In genomic region chr2:127681288-127681771, GRCh38 we compare ENCODE assay signal across 11 cellular contexts. TPM values are rescaled to one million over a fixed set of nuclear protein-coding genes. Genes with fewer than 3 reads are reported as not detected.
A peak's percentile ranks its signal among the peaks of the same experiment; 100 is the strongest.
DNase-seq lines count a peak whose midpoint lies in the region; ATAC-seq and TF ChIP-seq lines count a peak whose summit lies in the region.
"Had no signal": no experiment of that assay in that cellular context is flagged by ENCODE, and none has a peak within 500 bp of the region (broad histone marks: within the 10 kb centered on the region; RNA-seq: fewer than 3 reads in every experiment).

No MANE protein-coding gene starts in this region.

- no peaks in the 10 kb centered on the region for H3F3A ChIP-seq in neural progenitor cell (ENCODE audit: low read depth)

- DNase-seq in activated CD8-positive, alpha-beta memory T cell treated with anti-CD3 and anti-CD28 coated beads, Interleukin-2, amount 50 U/mL, for 48 hours, result peak; percentile 52
- no peak for DNase-seq in activated CD8-positive, alpha-beta memory T cell treated with anti-CD3 and anti-CD28 coated beads, Interleukin-2, amount 10 ng/mL, durations not matched to agents 7 days and 5 days
- DNase-seq in fibroblast of the aortic adventitia (ENCODE audit: low read depth) (peak; percentile 35), neural progenitor cell (ENCODE audit: low spot score) (no peak), UCSD-AML1 (lab: John Stamatoyannopoulos, UW; ENCODE audit: unreplicated experiment) (no peak), NCI-H82 treated with DMSO at 0.1 percent for 48 hours (lab: John Stamatoyannopoulos, UW; ENCODE audit: unreplicated experiment) (no peak), NCI-H1436 (lab: John Stamatoyannopoulos, UW) (no peak), DMS53 treated with DMSO at 0.1 percent for 48 hours (lab: John Stamatoyannopoulos, UW; ENCODE audit: unreplicated experiment) (no peak)
- DNase-seq: NCI-H1092; stimulated activated naive CD4-positive, alpha-beta T cell had no signal

- H3K4me3 Mint-ChIP-seq in activated CD8-positive, alpha-beta memory T cell treated with anti-CD3 and anti-CD28 coated beads, Interleukin-2, amount 10 ng/mL, durations not matched to agents 7 days and 5 days, result no peak overlapping the region
- H3K4me3 Mint-ChIP-seq in neural progenitor cell, result no peak overlapping the region

- H3K27ac ChIP-seq in neural progenitor cell, result no peak overlapping the region

- H3K9ac ChIP-seq in neural progenitor cell, result no peak overlapping the region

- H3K27me3 Mint-ChIP-seq in activated CD8-positive, alpha-beta memory T cell treated with anti-CD3 and anti-CD28 coated beads, Interleukin-2, amount 10 ng/mL, durations not matched to agents 7 days and 5 days, result peaks cover 45% of the 10 kb centered on the region
- H3K27me3 Mint-ChIP-seq in neural progenitor cell (ENCODE audit: insufficient read depth, low read depth), result peaks cover 16% of the 10 kb centered on the region

- no peaks in the 10 kb centered on the region for H3K79me2 ChIP-seq in neural progenitor cell (ENCODE audit: low read depth)

- H3K9me3 Mint-ChIP-seq in activated CD8-positive, alpha-beta memory T cell treated with anti-CD3 and anti-CD28 coated beads, Interleukin-2, amount 10 ng/mL, durations not matched to agents 7 days and 5 days (ENCODE audit: low read depth), result no peaks in the 10 kb centered on the region
- no peaks in the 10 kb centered on the region for H3K9me3 Mint-ChIP-seq in neural progenitor cell

- H3K4me3 ChIP-seq in fibroblast of the aortic adventitia (ENCODE audit: low read depth, low read length), result peak overlapping the region; percentile 28
- no peak overlapping the region for H3K4me3 ChIP-seq in neural progenitor cell

- peak overlapping the region; percentile 37 for H3K4me2 ChIP-seq in neural progenitor cell

- no peak overlapping the region for H3K27ac Mint-ChIP-seq in activated CD8-positive, alpha-beta memory T cell treated with anti-CD3 and anti-CD28 coated beads, Interleukin-2, amount 10 ng/mL, durations not matched to agents 7 days and 5 days
- no peak overlapping the region for H3K27ac Mint-ChIP-seq in neural progenitor cell

- H3K9me3 ChIP-seq in neural progenitor cell (ENCODE audit: low read depth), result no peaks in the 10 kb centered on the region

- no peak for ATAC-seq in activated CD8-positive, alpha-beta memory T cell treated with anti-CD3 and anti-CD28 coated beads, Interleukin-2, amount 10 ng/mL, durations not matched to agents 7 days and 5 days

- H3K36me3 ChIP-seq in neural progenitor cell, result no peaks in the 10 kb centered on the region

- no peaks in the 10 kb centered on the region for H3K4me1 ChIP-seq in neural progenitor cell

- peaks cover 24% of the 10 kb centered on the region for H3K27me3 ChIP-seq in neural progenitor cell

- H3K36me3 Mint-ChIP-seq in activated CD8-positive, alpha-beta memory T cell treated with anti-CD3 and anti-CD28 coated beads, Interleukin-2, amount 10 ng/mL, durations not matched to agents 7 days and 5 days, result no peaks in the 10 kb centered on the region
- no peaks in the 10 kb centered on the region for H3K36me3 Mint-ChIP-seq in neural progenitor cell
- H3K36me3 Mint-ChIP-seq: brain had no signal

- peak; percentile 2 for TF ChIP-seq CTCF in fibroblast of the aortic adventitia (IDR thresholded peaks at IDR 0.05; ENCODE audit: insufficient read depth, low read length)
- TF ChIP-seq CTCF in neural progenitor cell (IDR thresholded peaks at IDR 0.05), result no peak

- no peak overlapping the region for H2AFZ ChIP-seq in neural progenitor cell (replicated peaks)

- no peaks in the 10 kb centered on the region for H3K4me1 Mint-ChIP-seq in activated CD8-positive, alpha-beta memory T cell treated with anti-CD3 and anti-CD28 coated beads, Interleukin-2, amount 10 ng/mL, durations not matched to agents 7 days and 5 days
- H3K4me1 Mint-ChIP-seq in neural progenitor cell, result peaks cover 30% of the 10 kb centered on the region

- CTCF ChIA-PET in activated CD8-positive, alpha-beta memory T cell treated with anti-CD3 and anti-CD28 coated beads, Interleukin-2, amount 10 ng/mL, durations not matched to agents 7 days and 5 days (lab: Charles Lee), result no interaction called here

- H4K20me1 ChIP-seq in neural progenitor cell (ENCODE audit: low read depth), result no peaks in the 10 kb centered on the region

RNA-seq across cellular contexts. Expression of gene LIMS2, which starts 6.0 kb away (rescaled TPM):
- total RNA-seq in activated CD8-positive, alpha-beta memory T cell treated with anti-CD3 and anti-CD28 coated beads, Interleukin-2, amount 10 ng/mL, durations not matched to agents 7 days and 5 days, result 10 to 100 TPM in 1 of 2 experiments, 1 to 10 TPM in 1; 4.5 to 11.4 TPM
- total RNA-seq in fibroblast of the aortic adventitia (ENCODE audit: low replicate concordance) (7.8 and 11.3 TPM in 2 replicates), neural progenitor cell (ENCODE audit: low replicate concordance) (1.2 TPM in 1 of 2 replicates, not detected in the other)

RNA-seq across cellular contexts. Expression of gene SFT2D3, which starts 20.0 kb away (rescaled TPM):
- 1 to 10 TPM; 4.1 to 4.6 TPM for total RNA-seq in activated CD8-positive, alpha-beta memory T cell treated with anti-CD3 and anti-CD28 coated beads, Interleukin-2, amount 10 ng/mL, durations not matched to agents 7 days and 5 days
- 3.5 and 7.0 TPM in 2 replicates for total RNA-seq in fibroblast of the aortic adventitia (ENCODE audit: low replicate concordance)
- 22.8 and 30.6 TPM in 2 replicates for total RNA-seq in neural progenitor cell (ENCODE audit: low replicate concordance)

RNA-seq across cellular contexts. Expression of gene GPR17, which starts 35.4 kb away (rescaled TPM):
- total RNA-seq in activated CD8-positive, alpha-beta memory T cell treated with anti-CD3 and anti-CD28 coated beads, Interleukin-2, amount 10 ng/mL, durations not matched to agents 7 days and 5 days, result not detected
- not detected in 2 replicates for total RNA-seq in fibroblast of the aortic adventitia (ENCODE audit: low replicate concordance)
- total RNA-seq in neural progenitor cell (ENCODE audit: low replicate concordance), result not detected in 2 replicates

Comparison
In these comparisons a context has a peak if more than half of its experiments do, and no peak if none do; other contexts are left out.
1. DNase-seq: peak in activated CD8-positive, alpha-beta memory T cell treated with anti-CD3 and anti-CD28 coated beads, Interleukin-2, amount 50 U/mL, for 48 hours (single experiment) and fibroblast of the aortic adventitia (single experiment); none in activated CD8-positive, alpha-beta memory T cell treated with anti-CD3 and anti-CD28 coated beads, Interleukin-2, amount 10 ng/mL, durations not matched to agents 7 days and 5 days (single experiment), neural progenitor cell (single experiment), UCSD-AML1 (single experiment), NCI-H82 treated with DMSO at 0.1 percent for 48 hours (single experiment), NCI-H1436 (single experiment) and DMS53 treated with DMSO at 0.1 percent for 48 hours (single experiment).